In genomic region chr5:171337207-171337562, GRCh38 we compare ENCODE assay signal across 1 cellular context.
TF ChIP-seq lines count a peak whose summit lies in the region.

No MANE protein-coding gene starts in this region.

TF ChIP-seq in IMR-90, 13 proteins besides CTCF, POLR2A, EP300 and RAD21 (continued from another document):
- TF ChIP-seq MAZ (IDR thresholded peaks at IDR 0.05; ENCODE audit: borderline replicate concordance, low read depth, low read length), result no peak
- TF ChIP-seq BHLHE40 (IDR thresholded peaks at IDR 0.05; ENCODE audit: low read depth, low read length), result no peak
- TF ChIP-seq ELK1 (IDR thresholded peaks at IDR 0.05; ENCODE audit: borderline replicate concordance, low read depth, low read length), result no peak
